ENCODE assay signal across 28 cellular contexts in genomic region chr15:58069008-58069407, GRCh38.
"Had no signal": no experiment of that assay in that cellular context is flagged by ENCODE, and none has a peak within 500 bp of the region (broad histone marks: within the 10 kb centered on the region; RNA-seq: fewer than 3 reads in every experiment).

No MANE protein-coding gene starts in this region.

- ATAC-seq: activated CD4-positive, alpha-beta T cell treated with anti-CD3 and anti-CD28 coated beads for 36 hours; activated CD8-positive, alpha-beta memory T cell treated with anti-CD3 and anti-CD28 coated beads, Interleukin-2, amount 10 ng/mL, durations not matched to agents 7 days and 5 days; activated CD8-positive, alpha-beta T cell treated with anti-CD3 and anti-CD28 coated beads, Interleukin-2, amount 10 ng/mL, durations not matched to agents 7 days and 5 days; activated naive CD8-positive, alpha-beta T cell treated with anti-CD3 and anti-CD28 coated beads, Interleukin-2, amount 50 U/mL, for 24 hours; body of pancreas; esophagus mucosa had no signal

- DNase-seq: activated CD4-positive, alpha-beta memory T cell treated with anti-CD3 and anti-CD28 coated beads for 36 hours; activated CD4-positive, alpha-beta T cell treated with anti-CD3 and anti-CD28 coated beads for 36 hours; activated CD4-positive, alpha-beta T cell treated with anti-CD3 and anti-CD28 coated beads, Interleukin-2, amount 10 ng/mL, durations not matched to agents 24 days and 14 days; activated CD4-positive, CD25-positive, alpha-beta regulatory T cell; activated CD4-positive, CD25-positive, alpha-beta regulatory T cell treated with anti-CD3 and anti-CD28 coated beads, Interleukin-2, amount 50 U/mL, for 72 hours; activated CD8-positive, alpha-beta memory T cell treated with anti-CD3 and anti-CD28 coated beads, Interleukin-2, amount 10 ng/mL, durations not matched to agents 7 days and 5 days; activated CD8-positive, alpha-beta memory T cell treated with anti-CD3 and anti-CD28 coated beads, Interleukin-2, amount 50 U/mL, for 4 hours; activated CD8-positive, alpha-beta T cell treated with anti-CD3 and anti-CD28 coated beads, Interleukin-2, amount 10 ng/mL, durations not matched to agents 7 days and 5 days; activated effector memory CD4-positive, alpha-beta T cell treated with anti-CD3 and anti-CD28 coated beads, Interleukin-2, amount 50 U/mL, for 16 hours; activated naive CD4-positive, alpha-beta T cell treated with anti-CD3 and anti-CD28 coated beads for 36 hours; activated naive CD8-positive, alpha-beta T cell treated with anti-CD3 and anti-CD28 coated beads for 36 hours; activated naive CD8-positive, alpha-beta T cell treated with anti-CD3 and anti-CD28 coated beads, Interleukin-2, amount 50 U/mL, for 24 hours; activated T-cell treated with anti-CD3 and anti-CD28 coated beads, Interleukin-2, amount 50 U/mL, for 1 hour; activated T-cell treated with anti-CD3 and anti-CD28 coated beads, Interleukin-2, amount 50 U/mL, for 48 hours; adrenal gland; amygdala; aorta; body of pancreas; caudate nucleus; cerebellar nuclear complex; colonic mucosa; effector memory CD4-positive, alpha-beta T cell; endodermal cell; foreskin fibroblast; head of caudate nucleus; hippocampal formation; T1000 had no signal
